Comparison of ENCODE assay signal across 14 cellular contexts in the genomic region with DNA sequence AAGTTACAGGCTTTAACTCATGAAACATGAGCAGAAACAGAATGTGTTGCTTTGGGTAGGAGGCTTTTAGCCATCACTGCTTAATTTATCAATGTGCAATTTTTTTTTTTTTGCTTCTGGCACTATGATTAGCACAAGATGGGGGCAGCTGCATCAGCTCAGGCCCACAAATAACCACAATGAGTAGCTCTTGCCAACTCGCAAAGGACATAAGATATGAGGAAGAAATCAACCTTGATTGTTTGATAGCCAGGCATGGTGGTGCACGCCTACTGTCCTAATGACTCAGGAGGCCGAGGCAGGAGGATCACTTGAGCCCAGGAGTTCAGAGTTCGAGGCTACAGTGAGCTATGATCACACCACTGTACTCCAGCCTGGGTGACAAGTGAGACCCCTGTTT. TPM values are rescaled to one million over a fixed set of nuclear protein-coding genes. Genes with fewer than 3 reads are reported as not detected.
DNase-seq lines count a peak whose midpoint lies in the region; ATAC-seq, FAIRE-seq and TF ChIP-seq lines count a peak whose summit lies in the region.
"Had no signal": no experiment of that assay in that cellular context is flagged by ENCODE, and none has a peak within 500 bp of the region (broad histone marks: within the 10 kb centered on the region; RNA-seq: fewer than 3 reads in every experiment).

No MANE protein-coding gene starts in this region.

- peak overlapping the region; percentile 88 for H3K27ac Mint-ChIP-seq in mesothelial cell of epicardium
- H3K27ac Mint-ChIP-seq: activated T-cell treated with anti-CD3 and anti-CD28 coated beads, Interleukin-2, amount 50 U/mL, for 72 hours; progenitor cell of endocrine pancreas had no signal

- H3K27ac ChIP-seq in SK-N-SH (ENCODE audit: low read depth in 2 of 2, low read length in 1 of 2) (peak overlapping the region in 1 of 2 experiments; percentile 80; a peak in 2 of 4 replicates), tibial nerve (peak overlapping the region in 3 of 4 donors; percentile 50 to 97 (median 96))

- no peaks in the 10 kb centered on the region for H3K9me3 ChIP-seq in SK-N-SH
- no peaks in the 10 kb centered on the region for H3K9me3 ChIP-seq in tibial nerve

- peaks cover 52% of the 10 kb centered on the region for H3K4me1 Mint-ChIP-seq in mesothelial cell of epicardium

- H3K27me3 Mint-ChIP-seq in mesothelial cell of epicardium (ENCODE audit: low read depth): no peaks in the 10 kb centered on the region
- H3K27me3 Mint-ChIP-seq: progenitor cell of endocrine pancreas had no signal

- no peak for ATAC-seq in SK-N-SH treated with all-trans-retinoic acid at 6 μM for 48 hours
- ATAC-seq: activated T-cell treated with anti-CD3 and anti-CD28 coated beads, Interleukin-2, amount 50 U/mL, for 72 hours had no signal

- peaks cover 26% of the 10 kb centered on the region for H3K79me2 ChIP-seq in SK-N-SH (ENCODE audit: insufficient read depth)

- TF ChIP-seq RAD21 in SK-N-SH (IDR thresholded peaks at IDR 0.05; ENCODE audit: low read length): no peak

- no peak overlapping the region for H3K4me3 ChIP-seq in SK-N-SH (ENCODE audit: low read depth in 2 of 2, low read length in 1 of 2)
- no peak overlapping the region for H3K4me3 ChIP-seq in bronchial epithelial cell (ENCODE audit: low read depth, low read length)
- no peak overlapping the region for H3K4me3 ChIP-seq in tibial nerve

- CTCF ChIA-PET in SK-N-SH (lab: Yijun Ruan, JAX): interaction anchor here (1.6 to 2.1 kb wide), 3 partner anchors 12 to 70 kb away, joined by 3 to 6 read pairs (median 6); a partner anchor contains a TSS

- no peak for DNase-seq in SK-N-SH
- peak; percentile 7 for DNase-seq in bronchial epithelial cell (ENCODE audit: low read depth)
- DNase-seq in mesothelial cell of epicardium (ENCODE audit: low spot score in 2 of 2, unreplicated experiment in 2 of 2): no peak
- DNase-seq in tibial nerve (ENCODE audit: low spot score in 2 of 2): no peak
- DNase-seq in UCSD-AML1 (lab: John Stamatoyannopoulos, UW; ENCODE audit: unreplicated experiment): no peak
- DNase-seq in HPDE6-E6E7 (ENCODE audit: extremely low spot score): no peak
- DNase-seq in GF-D8 (lab: John Stamatoyannopoulos, UW): no peak
- DNase-seq: activated CD4-positive, alpha-beta T cell treated with anti-CD3 and anti-CD28 coated beads for 48 hours; activated T-cell treated with anti-CD3 and anti-CD28 coated beads, Interleukin-2, amount 50 U/mL, for 72 hours; foreskin melanocyte; KBM-7; NCI-H1417 treated with DMSO at 0.1 percent for 48 hours had no signal

- H3K4me2 ChIP-seq in SK-N-SH: no peak overlapping the region

- no peak overlapping the region for H3K9ac ChIP-seq in SK-N-SH

- H3K36me3 ChIP-seq in SK-N-SH (replicated peaks in 1 of 2; ENCODE audit: control insufficient read depth in 1 of 2, insufficient read depth in 2 of 2, low read length in 1 of 2): peaks cover 0 to 2% of the 10 kb centered on the region in 2 experiments
- H3K36me3 ChIP-seq in bronchial epithelial cell (ENCODE audit: control insufficient read depth, insufficient read depth, low read length): no peaks in the 10 kb centered on the region
- no peaks in the 10 kb centered on the region for H3K36me3 ChIP-seq in tibial nerve

- H2AFZ ChIP-seq in SK-N-SH (ENCODE audit: low read depth): no peak overlapping the region

- no peaks in the 10 kb centered on the region for H4K20me1 ChIP-seq in SK-N-SH (ENCODE audit: insufficient read depth)

- no peak for TF ChIP-seq POLR2A in tibial nerve (IDR thresholded peaks at IDR 0.05)

- H3K27me3 ChIP-seq in SK-N-SH (ENCODE audit: insufficient read depth) (no peaks in the 10 kb centered on the region), bronchial epithelial cell (ENCODE audit: control insufficient read depth, insufficient read depth, low read length) (no peaks in the 10 kb centered on the region), tibial nerve (no peaks in the 10 kb centered on the region)

- H3K4me1 ChIP-seq in SK-N-SH (ENCODE audit: control insufficient read depth in 1 of 2, insufficient read depth in 2 of 2, low read depth in 1 of 2, low read length in 1 of 2) (peaks cover 14 to 68% of the 10 kb centered on the region in 2 experiments), tibial nerve (peaks cover 0 to 95% (median 66%) of the 10 kb centered on the region in 4 donors)

- no peak overlapping the region for H3K4me3 Mint-ChIP-seq in mesothelial cell of epicardium
- H3K4me3 Mint-ChIP-seq: activated T-cell treated with anti-CD3 and anti-CD28 coated beads, Interleukin-2, amount 50 U/mL, for 72 hours had no signal

- H3F3A ChIP-seq in SK-N-SH (replicated peaks; ENCODE audit: insufficient read depth): no peaks in the 10 kb centered on the region

- no peaks in the 10 kb centered on the region for H3K36me3 Mint-ChIP-seq in mesothelial cell of epicardium

- TF ChIP-seq EP300 in SK-N-SH (IDR thresholded peaks at IDR 0.05; ENCODE audit: borderline replicate concordance in 1 of 2, low read depth in 1 of 2, low read length in 1 of 2) (no peak; a peak in 1 of 4 replicates), tibial nerve (IDR thresholded peaks at IDR 0.05) (no peak)

- WGBS in SK-N-SH (ENCODE audit: low lambda C conversion rate): 86% methylated on average over 4 of the region's 4 CpGs
- 79 to 89% methylated on average over 4 of the region's 4 CpGs for WGBS in tibial nerve, 2 donors

- no peak for FAIRE-seq in bronchial epithelial cell (lab: Jason Lieb, UNC)

- TF ChIP-seq CTCF in SK-N-SH (IDR thresholded peaks at IDR 0.05): no peak
- no peak for TF ChIP-seq CTCF in bronchial epithelial cell (IDR thresholded peaks at IDR 0.05; ENCODE audit: insufficient read depth, low read length, severe bottlenecking)
- no peak for TF ChIP-seq CTCF in mesothelial cell of epicardium (IDR thresholded peaks at IDR 0.05; ENCODE audit: unreplicated experiment)
- no peak for TF ChIP-seq CTCF in tibial nerve (IDR thresholded peaks at IDR 0.05)

- H3K9me3 Mint-ChIP-seq in mesothelial cell of epicardium: no peaks in the 10 kb centered on the region
- H3K9me3 Mint-ChIP-seq: activated T-cell treated with anti-CD3 and anti-CD28 coated beads, Interleukin-2, amount 50 U/mL, for 72 hours had no signal

- POLR2A ChIA-PET in SK-N-SH (lab: Yijun Ruan, JAX): interaction anchor here (1.8 kb wide), 1 partner anchor 12 kb away, joined by 13 read pairs; a partner anchor contains a TSS

- no peaks in the 10 kb centered on the region for H3K9me2 ChIP-seq in SK-N-SH

TF ChIP-seq in SK-N-SH, 30 proteins besides CTCF, POLR2A, EP300 and RAD21 (continues in another document):
- TF ChIP-seq, protein P1, sequence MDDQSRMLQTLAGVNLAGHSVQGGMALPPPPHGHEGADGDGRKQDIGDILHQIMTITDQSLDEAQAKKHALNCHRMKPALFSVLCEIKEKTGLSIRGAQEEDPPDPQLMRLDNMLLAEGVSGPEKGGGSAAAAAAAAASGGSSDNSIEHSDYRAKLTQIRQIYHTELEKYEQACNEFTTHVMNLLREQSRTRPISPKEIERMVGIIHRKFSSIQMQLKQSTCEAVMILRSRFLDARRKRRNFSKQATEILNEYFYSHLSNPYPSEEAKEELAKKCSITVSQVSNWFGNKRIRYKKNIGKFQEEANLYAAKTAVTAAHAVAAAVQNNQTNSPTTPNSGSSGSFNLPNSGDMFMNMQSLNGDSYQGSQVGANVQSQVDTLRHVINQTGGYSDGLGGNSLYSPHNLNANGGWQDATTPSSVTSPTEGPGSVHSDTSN (IDR thresholded peaks at IDR 0.05): no peak
- TF ChIP-seq, protein P2, sequence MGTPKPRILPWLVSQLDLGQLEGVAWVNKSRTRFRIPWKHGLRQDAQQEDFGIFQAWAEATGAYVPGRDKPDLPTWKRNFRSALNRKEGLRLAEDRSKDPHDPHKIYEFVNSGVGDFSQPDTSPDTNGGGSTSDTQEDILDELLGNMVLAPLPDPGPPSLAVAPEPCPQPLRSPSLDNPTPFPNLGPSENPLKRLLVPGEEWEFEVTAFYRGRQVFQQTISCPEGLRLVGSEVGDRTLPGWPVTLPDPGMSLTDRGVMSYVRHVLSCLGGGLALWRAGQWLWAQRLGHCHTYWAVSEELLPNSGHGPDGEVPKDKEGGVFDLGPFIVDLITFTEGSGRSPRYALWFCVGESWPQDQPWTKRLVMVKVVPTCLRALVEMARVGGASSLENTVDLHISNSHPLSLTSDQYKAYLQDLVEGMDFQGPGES (IDR thresholded peaks at IDR 0.05; ENCODE audit: low read depth, low read length): no peak
- 0 out of 2 replicates have a peak, but pooled peaks have one; percentile 13 for TF ChIP-seq RCOR1 (IDR thresholded peaks at IDR 0.05; ENCODE audit: low read length)

TF ChIP-seq in SK-N-SH treated with all-trans-retinoic acid at 6 μM for 48 hours, 23 proteins besides CTCF, POLR2A, EP300 and RAD21 (continues in another document):
- no peak for TF ChIP-seq RARB (CRISPR knock-in tag; IDR thresholded peaks at IDR 0.05)
- TF ChIP-seq, protein P3, sequence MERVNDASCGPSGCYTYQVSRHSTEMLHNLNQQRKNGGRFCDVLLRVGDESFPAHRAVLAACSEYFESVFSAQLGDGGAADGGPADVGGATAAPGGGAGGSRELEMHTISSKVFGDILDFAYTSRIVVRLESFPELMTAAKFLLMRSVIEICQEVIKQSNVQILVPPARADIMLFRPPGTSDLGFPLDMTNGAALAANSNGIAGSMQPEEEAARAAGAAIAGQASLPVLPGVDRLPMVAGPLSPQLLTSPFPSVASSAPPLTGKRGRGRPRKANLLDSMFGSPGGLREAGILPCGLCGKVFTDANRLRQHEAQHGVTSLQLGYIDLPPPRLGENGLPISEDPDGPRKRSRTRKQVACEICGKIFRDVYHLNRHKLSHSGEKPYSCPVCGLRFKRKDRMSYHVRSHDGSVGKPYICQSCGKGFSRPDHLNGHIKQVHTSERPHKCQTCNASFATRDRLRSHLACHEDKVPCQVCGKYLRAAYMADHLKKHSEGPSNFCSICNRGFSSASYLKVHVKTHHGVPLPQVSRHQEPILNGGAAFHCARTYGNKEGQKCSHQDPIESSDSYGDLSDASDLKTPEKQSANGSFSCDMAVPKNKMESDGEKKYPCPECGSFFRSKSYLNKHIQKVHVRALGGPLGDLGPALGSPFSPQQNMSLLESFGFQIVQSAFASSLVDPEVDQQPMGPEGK (CRISPR knock-in tag; IDR thresholded peaks at IDR 0.05; ENCODE audit: borderline replicate concordance): no peak

RNA-seq across cellular contexts. Expression of a gene that starts 12.3 kb away (rescaled TPM):
- polyA plus RNA-seq in SK-N-SH (2012; rRNA removed): 5.5 and 5.6 TPM in 2 replicates
- polyA plus RNA-seq in SK-N-SH (2012; cell fraction: cytosol; rRNA removed): 3.2 and 3.5 TPM in 2 replicates
- polyA plus RNA-seq in SK-N-SH (2012; cell fraction: nucleus; rRNA removed): 15.0 and 18.3 TPM in 2 replicates
- 4.2 and 4.4 TPM in 2 replicates for total RNA-seq in bronchial epithelial cell
- 9.5 to 10.3 TPM (median 10.2 TPM) in 3 replicates for total RNA-seq in mesothelial cell of epicardium
- 10 to 100 TPM; 14.9 to 50.4 (median 31.8) TPM for total RNA-seq in tibial nerve

RNA-seq across cellular contexts. Expression of a gene that starts 38.4 kb away (rescaled TPM):
- 20.8 and 21.8 TPM in 2 replicates for polyA plus RNA-seq in SK-N-SH (2012; rRNA removed)
- polyA plus RNA-seq in SK-N-SH (2012; cell fraction: cytosol; rRNA removed): 30.8 and 39.4 TPM in 2 replicates
- polyA plus RNA-seq in SK-N-SH (2012; cell fraction: nucleus; rRNA removed): 10.2 and 10.5 TPM in 2 replicates
- total RNA-seq in bronchial epithelial cell (57.9 and 67.8 TPM in 2 replicates), mesothelial cell of epicardium (36.5 to 37.5 TPM (median 36.6 TPM) in 3 replicates), tibial nerve (10 to 100 TPM; 12.2 to 39.6 (median 29.6) TPM)
